In the genomic region with DNA sequence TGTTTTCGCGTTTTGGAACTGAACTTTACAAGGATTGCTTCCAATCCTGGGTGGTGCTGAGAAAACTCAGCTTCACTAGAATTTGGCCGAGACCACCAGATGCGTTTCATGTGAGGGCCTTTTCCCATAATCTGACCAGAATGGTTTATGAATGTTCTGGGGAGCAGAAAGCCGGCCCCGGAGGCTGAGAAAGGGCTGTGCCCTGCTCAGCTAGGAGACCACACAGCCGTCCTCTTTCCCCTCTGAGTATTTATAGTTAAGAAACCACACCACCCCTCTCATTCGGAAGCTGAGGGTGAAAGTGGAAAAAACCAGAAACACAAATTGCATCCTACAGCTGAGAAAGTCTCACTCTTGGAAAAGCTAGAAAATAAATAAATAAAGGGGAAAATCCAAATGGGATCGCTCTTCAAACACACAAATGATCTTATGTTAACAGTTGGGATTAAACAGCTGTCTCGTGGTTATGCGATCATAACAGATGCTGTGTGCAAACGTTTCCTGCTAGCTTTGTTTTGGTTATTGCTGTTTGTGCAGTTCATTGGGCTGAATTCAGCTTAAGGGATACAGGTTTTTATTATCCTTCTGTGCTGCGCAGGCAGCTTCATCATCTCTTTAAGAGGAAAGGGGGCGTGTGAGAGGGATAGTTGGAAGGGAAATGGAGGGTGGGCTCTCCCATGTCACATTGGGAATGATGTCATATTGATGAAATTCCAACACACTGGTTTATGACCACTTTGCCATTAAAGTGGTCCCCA, we compare ENCODE assay signal across 10 cellular contexts.
DNase-seq lines count a peak whose midpoint lies in the region; ATAC-seq and TF ChIP-seq lines count a peak whose summit lies in the region.
"Had no signal": no experiment of that assay in that cellular context is flagged by ENCODE, and none has a peak within 500 bp of the region (broad histone marks: within the 10 kb centered on the region; RNA-seq: fewer than 3 reads in every experiment).

No MANE protein-coding gene starts in this region.

- TF ChIP-seq CTCF in AG10803 (conservative IDR thresholded peaks at IDR 0.05; ENCODE audit: low read length) (no peak), fibroblast of mammary gland (conservative IDR thresholded peaks at IDR 0.05; ENCODE audit: control insufficient read depth, insufficient read depth, low read depth, low read length) (no peak), nephron (IDR thresholded peaks at IDR 0.05; ENCODE audit: unreplicated experiment in 3 of 3) (no peak)

- H3K27ac Mint-ChIP-seq in nephron: peak overlapping the region; percentile 93 to 97 (median 93)

- DNase-seq in AG10803 (ENCODE audit: low read depth) (peak; percentile 29), NCI-H524 treated with DMSO at 0.1 percent for 48 hours (lab: John Stamatoyannopoulos, UW) (peak; percentile 30), fibroblast of mammary gland (ENCODE audit: low read depth) (peak; percentile 63), kidney glomerular epithelial cell (lab: John Stamatoyannopoulos, UW) (no peak), globus pallidus (ENCODE audit: low spot score) (no peak)
- DNase-seq: activated CD8-positive, alpha-beta memory T cell treated with anti-CD3 and anti-CD28 coated beads for 24 hours; SHP77 treated with DMSO at 0.1 percent for 48 hours had no signal

- H3K4me3 ChIP-seq in AG10803 (ENCODE audit: low read length): no peak overlapping the region
- H3K4me3 ChIP-seq in fibroblast of mammary gland (ENCODE audit: control insufficient read depth, low read depth, low read length): no peak overlapping the region

- ATAC-seq in GM18907 (IDR thresholded peaks at IDR 0.05; ENCODE audit: unreplicated experiment) (no peak), HG02884 (IDR thresholded peaks at IDR 0.05; ENCODE audit: unreplicated experiment) (no peak)

- H3K36me3 Mint-ChIP-seq in nephron (ENCODE audit: low read depth): peaks cover 11% of the 10 kb centered on the region

- H3K27me3 Mint-ChIP-seq in nephron (ENCODE audit: low read depth): no peaks in the 10 kb centered on the region

- H3K4me1 Mint-ChIP-seq in nephron: peaks cover 27% of the 10 kb centered on the region

- peaks cover 11% of the 10 kb centered on the region for H3K9me3 Mint-ChIP-seq in nephron

- H3K4me3 Mint-ChIP-seq in nephron: peak overlapping the region in 2 of 3 experiments; percentile 61 to 66

Comparison
In these comparisons a context has a peak if more than half of its experiments do, and no peak if none do; other contexts are left out.
1. DNase-seq: peak in AG10803 (single experiment), NCI-H524 treated with DMSO at 0.1 percent for 48 hours (single experiment) and fibroblast of mammary gland (single experiment); none in kidney glomerular epithelial cell (single experiment) and globus pallidus (single experiment).